In genomic region chr3:179745109-179745508, GRCh38 we compare ENCODE assay signal across 30 cellular contexts.
"Had no signal": no experiment of that assay in that cellular context is flagged by ENCODE, and none has a peak within 500 bp of the region (broad histone marks: within the 10 kb centered on the region; RNA-seq: fewer than 3 reads in every experiment).

No MANE protein-coding gene starts in this region.

- H3K9ac ChIP-seq: neural progenitor cell had no signal

- H3K9me3 Mint-ChIP-seq: immature natural killer cell; memory B cell; naive B cell; natural killer cell treated with Interleukin-12 subunit alpha and Interleukin-12 subunit beta and Interleukin-15 and Interleukin-18, amount 100 ng/mL, for 72 hours; neural progenitor cell; stimulated activated effector memory CD8-positive, alpha-beta T cell treated with anti-CD3 and anti-CD28 coated beads, Interleukin-12 subunit alpha, Interleukin-12 subunit beta, amount 100 ng/mL, for 72 hours had no signal

- H2AFZ ChIP-seq: neural progenitor cell had no signal

- H3K4me3 ChIP-seq: dorsolateral prefrontal cortex, heart right ventricle, lung, neural progenitor cell, ovary, psoas muscle, sigmoid colon, stomach, thyroid gland, vagina had no signal

- H3K9me3 ChIP-seq: heart right ventricle, ovary, psoas muscle, sigmoid colon, stomach, thyroid gland, vagina had no signal

- H3K4me3 Mint-ChIP-seq: immature natural killer cell; memory B cell; naive B cell; natural killer cell treated with Interleukin-12 subunit alpha and Interleukin-12 subunit beta and Interleukin-15 and Interleukin-18, amount 100 ng/mL, for 72 hours; neural progenitor cell; stimulated activated effector memory CD8-positive, alpha-beta T cell treated with anti-CD3 and anti-CD28 coated beads, Interleukin-12 subunit alpha, Interleukin-12 subunit beta, amount 100 ng/mL, for 72 hours had no signal

- H3K27me3 ChIP-seq: dorsolateral prefrontal cortex, foreskin keratinocyte, heart right ventricle, neural progenitor cell, ovary, sigmoid colon, stomach, thyroid gland, vagina had no signal

- H3K36me3 Mint-ChIP-seq: natural killer cell treated with Interleukin-12 subunit alpha and Interleukin-12 subunit beta and Interleukin-15 and Interleukin-18, amount 100 ng/mL, for 72 hours had no signal

- DNase-seq: dorsolateral prefrontal cortex; effector CD4-positive, alpha-beta T cell; foreskin keratinocyte; glutamatergic neuron; heart right ventricle; hippocampal formation; immature natural killer cell; islet precursor cell; kidney glomerular epithelial cell; naive B cell; nucleus accumbens; ovary; posterior cingulate gyrus; psoas muscle; right cardiac atrium; sigmoid colon; stimulated activated CD4-positive, alpha-beta T cell treated with anti-CD3 and anti-CD28 coated beads, Interleukin-2, amount 100 ng/mL, for 24 hours; stimulated activated CD4-positive, alpha-beta T cell treated with anti-CD3 and anti-CD28 coated beads, Interleukin-4, amount 100 ng/mL, for 24 hours; stimulated activated naive CD4-positive, alpha-beta T cell treated with Interleukin-2 at 50 U/mL for 16 hours; stomach; thyroid gland; trophoblast cell had no signal

- H3K27me3 Mint-ChIP-seq: memory B cell; naive B cell; natural killer cell treated with Interleukin-12 subunit alpha and Interleukin-12 subunit beta and Interleukin-15 and Interleukin-18, amount 100 ng/mL, for 72 hours had no signal

- H3K4me1 ChIP-seq: foreskin keratinocyte, psoas muscle, sigmoid colon, stomach, thyroid gland, vagina had no signal

- H3K36me3 ChIP-seq: neural progenitor cell, ovary had no signal

- H3K4me1 Mint-ChIP-seq: immature natural killer cell; memory B cell; stimulated activated effector memory CD8-positive, alpha-beta T cell treated with anti-CD3 and anti-CD28 coated beads, Interleukin-12 subunit alpha, Interleukin-12 subunit beta, amount 100 ng/mL, for 72 hours had no signal

- ATAC-seq: esophagus mucosa; foreskin keratinocyte; natural killer cell treated with Interleukin-12 subunit alpha and Interleukin-12 subunit beta and Interleukin-15 and Interleukin-18, amount 100 ng/mL, for 72 hours; psoas muscle; right cardiac atrium; stimulated activated effector memory CD8-positive, alpha-beta T cell treated with anti-CD3 and anti-CD28 coated beads, Interleukin-12 subunit alpha, Interleukin-12 subunit beta, amount 100 ng/mL, for 72 hours had no signal

- H3K27ac Mint-ChIP-seq: immature natural killer cell; memory B cell; natural killer cell treated with Interleukin-12 subunit alpha and Interleukin-12 subunit beta and Interleukin-15 and Interleukin-18, amount 100 ng/mL, for 72 hours; stimulated activated effector memory CD8-positive, alpha-beta T cell treated with anti-CD3 and anti-CD28 coated beads, Interleukin-12 subunit alpha, Interleukin-12 subunit beta, amount 100 ng/mL, for 72 hours had no signal

- H3K27ac ChIP-seq: dorsolateral prefrontal cortex, epithelial cell of prostate, foreskin keratinocyte, neural progenitor cell, ovary, sigmoid colon, stomach, thyroid gland, vagina had no signal

- H3K4me2 ChIP-seq: neural progenitor cell had no signal
